Comparison of ENCODE assay signal across 15 cellular contexts in the genomic region with DNA sequence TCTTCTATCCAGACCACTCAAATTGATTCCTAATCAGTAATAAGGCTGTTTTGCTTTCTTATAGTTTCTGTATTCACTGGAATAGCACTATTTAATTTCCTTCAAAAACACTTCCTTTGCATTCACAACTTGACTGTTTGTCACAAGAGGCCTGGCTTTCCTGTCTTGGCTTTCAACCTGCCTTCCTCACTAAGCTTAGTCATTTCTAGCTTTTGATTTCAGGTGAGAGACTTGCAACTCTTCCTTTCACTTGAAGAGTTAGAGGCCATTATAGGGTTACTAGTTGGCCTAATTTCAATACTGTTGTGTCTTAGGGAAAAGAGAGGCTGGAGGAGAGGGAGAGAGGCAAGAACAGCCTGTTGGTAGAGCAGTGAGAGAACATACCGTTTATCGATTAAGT. TPM values are rescaled to one million over a fixed set of nuclear protein-coding genes. Genes with fewer than 3 reads are reported as not detected.
DNase-seq lines count a peak whose midpoint lies in the region; ATAC-seq and TF ChIP-seq lines count a peak whose summit lies in the region.
"Had no signal": no experiment of that assay in that cellular context is flagged by ENCODE, and none has a peak within 500 bp of the region (broad histone marks: within the 10 kb centered on the region; RNA-seq: fewer than 3 reads in every experiment).

No MANE protein-coding gene starts in this region.

- peaks cover 5% of the 10 kb centered on the region for H3K4me1 ChIP-seq in hepatocyte (ENCODE audit: insufficient read depth)
- H3K4me1 ChIP-seq: left lung had no signal

- H3K36me3 ChIP-seq in hepatocyte (replicated peaks; ENCODE audit: insufficient read depth, low read depth), result no peaks in the 10 kb centered on the region
- H3K36me3 ChIP-seq: brain microvascular endothelial cell, heart left ventricle, left lung had no signal

- no peaks in the 10 kb centered on the region for H3K9me3 Mint-ChIP-seq in activated naive CD4-positive, alpha-beta T cell treated with anti-CD3 and anti-CD28 coated beads, Interleukin-2, amount 10 ng/mL, durations not matched to agents 7 days and 5 days
- no peaks in the 10 kb centered on the region for H3K9me3 Mint-ChIP-seq in stimulated activated naive CD8-positive, alpha-beta T cell treated with anti-CD3 and anti-CD28 coated beads, Interleukin-15, amount 100 ng/mL, for 72 hours

- CTCF ChIA-PET in activated naive CD4-positive, alpha-beta T cell treated with anti-CD3 and anti-CD28 coated beads, Interleukin-2, amount 10 ng/mL, durations not matched to agents 7 days and 5 days (lab: Charles Lee), result interaction anchor here (0.8 to 1.1 kb wide), 3 partner anchors 11 to 591 kb away, joined by 3 to 4 read pairs (median 3); no protein-coding TSS in a partner anchor

- peaks cover 3% of the 10 kb centered on the region for H3K36me3 Mint-ChIP-seq in activated naive CD4-positive, alpha-beta T cell treated with anti-CD3 and anti-CD28 coated beads, Interleukin-2, amount 10 ng/mL, durations not matched to agents 7 days and 5 days

- TF ChIP-seq CTCF in hepatocyte (IDR thresholded peaks at IDR 0.05; ENCODE audit: poor library complexity), result no peak

- DNase-seq in activated naive CD4-positive, alpha-beta T cell treated with anti-CD3 and anti-CD28 coated beads, Interleukin-2, amount 10 ng/mL, durations not matched to agents 7 days and 5 days, result no peak
- no peak for DNase-seq in activated naive CD4-positive, alpha-beta T cell treated with Interleukin-2 at 50 U/mL for 16 hours
- DNase-seq in stimulated activated naive CD8-positive, alpha-beta T cell treated with anti-CD3 and anti-CD28 coated beads, Interleukin-15, amount 100 ng/mL, for 72 hours, result no peak
- DNase-seq in C1 segment of cervical spinal cord (lab: John Stamatoyannopoulos, UW) (no peak), retina (no peak), hepatocyte (ENCODE audit: low spot score) (no peak)
- DNase-seq: brain microvascular endothelial cell, DMS79 treated with DMSO at 0.1 percent for 48 hours, heart left ventricle, left lung, NCI-H2081 had no signal

- peak; percentile 81 for ATAC-seq in GM21576 (IDR thresholded peaks at IDR 0.05; ENCODE audit: unreplicated experiment)
- peak; percentile 58 for ATAC-seq in HG03175 (IDR thresholded peaks at IDR 0.05; ENCODE audit: unreplicated experiment)
- ATAC-seq in stimulated activated naive CD8-positive, alpha-beta T cell treated with anti-CD3 and anti-CD28 coated beads, Interleukin-15, amount 100 ng/mL, for 72 hours, result peak; percentile 70
- ATAC-seq: heart left ventricle, left lung had no signal

- H3K4me2 ChIP-seq in hepatocyte, result no peak overlapping the region

- no peaks in the 10 kb centered on the region for H3K9me2 ChIP-seq in hepatocyte (replicated peaks; ENCODE audit: insufficient read depth)

- no peak overlapping the region for H2AFZ ChIP-seq in hepatocyte

- WGBS in hepatocyte (ENCODE audit: low lambda C conversion rate, missing lambda C conversion rate), result 98% methylated on average over 2 of the region's 2 CpGs

- H3K79me2 ChIP-seq in hepatocyte, result no peaks in the 10 kb centered on the region

- H4K20me1 ChIP-seq in hepatocyte (ENCODE audit: insufficient read depth, poor library complexity, severe bottlenecking), result no peaks in the 10 kb centered on the region

- H3K4me1 Mint-ChIP-seq in activated naive CD4-positive, alpha-beta T cell treated with anti-CD3 and anti-CD28 coated beads, Interleukin-2, amount 10 ng/mL, durations not matched to agents 7 days and 5 days, result peaks cover 33% of the 10 kb centered on the region
- H3K4me1 Mint-ChIP-seq in stimulated activated naive CD8-positive, alpha-beta T cell treated with anti-CD3 and anti-CD28 coated beads, Interleukin-15, amount 100 ng/mL, for 72 hours, result peaks cover 40% of the 10 kb centered on the region

- no peaks in the 10 kb centered on the region for H3K9me3 ChIP-seq in hepatocyte (ENCODE audit: low read depth)
- H3K9me3 ChIP-seq: heart left ventricle, left lung had no signal

- H3K27me3 Mint-ChIP-seq in activated naive CD4-positive, alpha-beta T cell treated with anti-CD3 and anti-CD28 coated beads, Interleukin-2, amount 10 ng/mL, durations not matched to agents 7 days and 5 days, result peaks cover 10% of the 10 kb centered on the region
- peaks cover 8% of the 10 kb centered on the region for H3K27me3 Mint-ChIP-seq in stimulated activated naive CD8-positive, alpha-beta T cell treated with anti-CD3 and anti-CD28 coated beads, Interleukin-15, amount 100 ng/mL, for 72 hours

- H3K27ac Mint-ChIP-seq in activated naive CD4-positive, alpha-beta T cell treated with anti-CD3 and anti-CD28 coated beads, Interleukin-2, amount 10 ng/mL, durations not matched to agents 7 days and 5 days, result peak overlapping the region; percentile 73
- peak overlapping the region in 1 of 2 donors; percentile 50 for H3K27ac Mint-ChIP-seq in stimulated activated naive CD8-positive, alpha-beta T cell treated with anti-CD3 and anti-CD28 coated beads, Interleukin-15, amount 100 ng/mL, for 72 hours

- H3K4me3 Mint-ChIP-seq in activated naive CD4-positive, alpha-beta T cell treated with anti-CD3 and anti-CD28 coated beads, Interleukin-2, amount 10 ng/mL, durations not matched to agents 7 days and 5 days, result no peak overlapping the region
- H3K4me3 Mint-ChIP-seq in stimulated activated naive CD8-positive, alpha-beta T cell treated with anti-CD3 and anti-CD28 coated beads, Interleukin-15, amount 100 ng/mL, for 72 hours, result peak overlapping the region in 1 of 2 donors; percentile 17
- H3K4me3 Mint-ChIP-seq: neural crest cell had no signal

- no peak overlapping the region for H3K4me3 ChIP-seq in hepatocyte
- H3K4me3 ChIP-seq: heart left ventricle, left lung, skin epidermis had no signal

- no peaks in the 10 kb centered on the region for H3K27me3 ChIP-seq in hepatocyte
- H3K27me3 ChIP-seq: brain microvascular endothelial cell, heart left ventricle, left lung had no signal

- no peak overlapping the region for H3K27ac ChIP-seq in hepatocyte
- H3K27ac ChIP-seq: brain microvascular endothelial cell, heart left ventricle, left lung, skin epidermis had no signal

RNA-seq across cellular contexts. Expression of a gene that starts 47.0 kb away (rescaled TPM):
- 28.8 and 29.9 TPM in 2 replicates for total RNA-seq in hepatocyte
- polyA plus RNA-seq in hepatocyte, result 1.8 and 3.2 TPM in 2 replicates
